ENCODE assay signal across 7 cellular contexts in genomic region chr22:21514117-21514516, GRCh38. TPM values are rescaled to one million over a fixed set of nuclear protein-coding genes. Genes with fewer than 3 reads are reported as not detected.
A peak's percentile ranks its signal among the peaks of the same experiment; 100 is the strongest.
DNase-seq lines count a peak whose midpoint lies in the region; ATAC-seq and TF ChIP-seq lines count a peak whose summit lies in the region.
"Not testable (repeated sequence)": the region's sequence is repeated elsewhere in the genome, so short reads cannot be mapped to it uniquely, and the experiment has no call there.

No MANE protein-coding gene starts in this region.

- not testable (repeated sequence) for H3K27ac ChIP-seq in left lung

- not testable (repeated sequence) for H3K4me3 Mint-ChIP-seq in T-cell; activated T-cell treated with anti-CD3 and anti-CD28 coated beads, Interleukin-2, amount 50 U/mL, for 4 hours; effector memory CD8-positive, alpha-beta T cell; naive thymus-derived CD8-positive, alpha-beta T cell

- not testable (repeated sequence) for H3K4me1 Mint-ChIP-seq in T-cell; activated T-cell treated with anti-CD3 and anti-CD28 coated beads, Interleukin-2, amount 50 U/mL, for 4 hours (ENCODE audit: low read depth); effector memory CD8-positive, alpha-beta T cell (ENCODE audit: low read depth in 2 of 2); naive thymus-derived CD8-positive, alpha-beta T cell

- not testable (repeated sequence) for H3K36me3 Mint-ChIP-seq in T-cell; activated T-cell treated with anti-CD3 and anti-CD28 coated beads, Interleukin-2, amount 50 U/mL, for 4 hours (ENCODE audit: insufficient read depth); effector memory CD8-positive, alpha-beta T cell (ENCODE audit: insufficient read depth); naive thymus-derived CD8-positive, alpha-beta T cell

- H3K27ac Mint-ChIP-seq in T-cell; effector memory CD8-positive, alpha-beta T cell; naive thymus-derived CD8-positive, alpha-beta T cell: not testable (repeated sequence)

- not testable (repeated sequence) for H3K4me1 ChIP-seq in left lung

- not testable (repeated sequence) for H3K36me3 ChIP-seq in left lung

- not testable (repeated sequence) for H3K27me3 Mint-ChIP-seq in T-cell; activated T-cell treated with anti-CD3 and anti-CD28 coated beads, Interleukin-2, amount 50 U/mL, for 4 hours (ENCODE audit: low read depth); effector memory CD8-positive, alpha-beta T cell; naive thymus-derived CD8-positive, alpha-beta T cell

- TF ChIP-seq CTCF in left lung (IDR thresholded peaks at IDR 0.05): not testable (repeated sequence)

- peak; percentile 48 for ATAC-seq in GM18502 (IDR thresholded peaks at IDR 0.05; ENCODE audit: poor library complexity, unreplicated experiment)
- peak; percentile 74 to 87 (median 80) for ATAC-seq in T-cell (replicated peaks in 1 of 4)
- ATAC-seq in activated T-cell treated with anti-CD3 and anti-CD28 coated beads, Interleukin-2, amount 50 U/mL, for 4 hours: peak; percentile 39 to 62
- ATAC-seq in effector memory CD8-positive, alpha-beta T cell (replicated peaks): peak; percentile 85
- ATAC-seq in left lung: peak; percentile 84
- peak; percentile 83 to 90 for ATAC-seq in naive thymus-derived CD8-positive, alpha-beta T cell
- peak; percentile 61 for ATAC-seq in stimulated activated naive CD8-positive, alpha-beta T cell treated with anti-CD3 and anti-CD28 coated beads, Interleukin-15, Interleukin-2, amounts not matched to agents 100 U/mL and 50 U/mL, for 24 hours

- intact Hi-C loops in left lung (cut with DNase I): not testable (repeated sequence)

- not testable (repeated sequence) for H3K27me3 ChIP-seq in left lung

- POLR2A ChIA-PET in T-cell (lab: Charles Lee); naive thymus-derived CD8-positive, alpha-beta T cell (lab: Charles Lee): not testable (repeated sequence)

- not testable (repeated sequence) for H3K9me3 Mint-ChIP-seq in T-cell; activated T-cell treated with anti-CD3 and anti-CD28 coated beads, Interleukin-2, amount 50 U/mL, for 4 hours; effector memory CD8-positive, alpha-beta T cell; naive thymus-derived CD8-positive, alpha-beta T cell

- not testable (repeated sequence) for DNase-seq in T-cell; activated T-cell treated with anti-CD3 and anti-CD28 coated beads, Interleukin-2, amount 50 U/mL, for 4 hours; effector memory CD8-positive, alpha-beta T cell; left lung; stimulated activated naive CD8-positive, alpha-beta T cell treated with anti-CD3 and anti-CD28 coated beads, Interleukin-15, Interleukin-2, amounts not matched to agents 100 U/mL and 50 U/mL, for 24 hours
- peak in 2 of 10 donors; percentile 0 to 10 for DNase-seq in naive thymus-derived CD8-positive, alpha-beta T cell

- not testable (repeated sequence) for H3K9me3 ChIP-seq in left lung

- not testable (repeated sequence) for H3K4me3 ChIP-seq in left lung

- CTCF ChIA-PET in T-cell (lab: Charles Lee): not testable (repeated sequence)

RNA-seq across cellular contexts. Expression of gene RIMBP3C, which starts 37.1 kb away (rescaled TPM):
- total RNA-seq in T-cell (1 to 10 TPM in 3 of 5 donors, not detected in 2; 2.8 to 4.7 (median 3.9) TPM), left lung (under 1 TPM; 0.17 to 0.31 TPM)
- total RNA-seq in activated T-cell treated with anti-CD3 and anti-CD28 coated beads, Interleukin-2, amount 50 U/mL, for 4 hours: under 1 TPM in 2 of 3 donors, not detected in 1; 0.20 to 0.57 TPM
- 1 to 10 TPM; 3.2 to 3.5 TPM for total RNA-seq in naive thymus-derived CD8-positive, alpha-beta T cell
- under 1 TPM in 2 of 3 donors, not detected in 1; 0.39 to 0.55 TPM for polyA plus RNA-seq in naive thymus-derived CD8-positive, alpha-beta T cell

RNA-seq across cellular contexts. Expression of gene TMEM191C, which starts 46.9 kb away (rescaled TPM):
- 10 to 100 TPM in 1 of 5 donors, 1 to 10 TPM in 4; 2.6 to 10.3 (median 5.4) TPM for total RNA-seq in T-cell
- under 1 TPM; 0.23 to 0.87 (median 0.53) TPM for total RNA-seq in activated T-cell treated with anti-CD3 and anti-CD28 coated beads, Interleukin-2, amount 50 U/mL, for 4 hours
- total RNA-seq in left lung: 1 to 10 TPM; 1.6 to 1.8 TPM
- 1 to 10 TPM; 5.4 to 5.6 TPM for total RNA-seq in naive thymus-derived CD8-positive, alpha-beta T cell
- polyA plus RNA-seq in naive thymus-derived CD8-positive, alpha-beta T cell: 1 to 10 TPM; 1.0 to 1.5 (median 1.1) TPM

RNA-seq across cellular contexts. Expression of gene UBE2L3, which starts 53.4 kb away (rescaled TPM):
- 10 to 100 TPM; 28.4 to 38.7 (median 34.3) TPM for total RNA-seq in T-cell
- 10 to 100 TPM; 73.5 to 79.2 (median 78.0) TPM for total RNA-seq in activated T-cell treated with anti-CD3 and anti-CD28 coated beads, Interleukin-2, amount 50 U/mL, for 4 hours
- total RNA-seq in left lung: 10 to 100 TPM; 51.9 to 52.8 TPM
- 10 to 100 TPM; 33.3 to 34.5 TPM for total RNA-seq in naive thymus-derived CD8-positive, alpha-beta T cell
- 10 to 100 TPM; 88.4 to 97.6 (median 96.8) TPM for polyA plus RNA-seq in naive thymus-derived CD8-positive, alpha-beta T cell
